24 cellular contexts compared by ENCODE assay signal in genomic region chr1:95679262-95679661, GRCh38.
"Had no signal": no experiment of that assay in that cellular context is flagged by ENCODE, and none has a peak within 500 bp of the region (broad histone marks: within the 10 kb centered on the region; RNA-seq: fewer than 3 reads in every experiment).

No MANE protein-coding gene starts in this region.

- ATAC-seq: activated CD8-positive, alpha-beta T cell treated with anti-CD3 and anti-CD28 coated beads, Interleukin-2, amount 10 ng/mL, durations not matched to agents 7 days and 5 days; activated naive CD8-positive, alpha-beta T cell treated with anti-CD3 and anti-CD28 coated beads, Interleukin-2, amount 50 U/mL, for 24 hours; body of pancreas; left lobe of liver; lower lobe of right lung; stimulated activated naive B cell treated with anti-CD40 and anti-IgM and Interleukin-4, amounts not matched to agents 10 μg/mL and 1 μg/mL and 100 μg/mL, for 72 hours had no signal

- DNase-seq: activated CD4-positive, alpha-beta T cell treated with anti-CD3 and anti-CD28 coated beads for 1 hour; activated CD4-positive, alpha-beta T cell treated with anti-CD3 and anti-CD28 coated beads, Interleukin-2, amount 50 U/mL, for 1 hour; activated CD8-positive, alpha-beta T cell treated with anti-CD3 and anti-CD28 coated beads, Interleukin-2, amount 10 ng/mL, durations not matched to agents 7 days and 5 days; activated gamma-delta T cell; activated naive CD4-positive, alpha-beta T cell treated with anti-CD3 and anti-CD28 coated beads, Interleukin-2, amount 50 U/mL, for 16 hours; activated naive CD8-positive, alpha-beta T cell treated with anti-CD3 and anti-CD28 coated beads, Interleukin-2, amount 50 U/mL, for 24 hours; anterior cingulate cortex; body of pancreas; caudate nucleus; effector CD4-positive, alpha-beta T cell; foreskin melanocyte; immature natural killer cell; lower lobe of right lung; naive B cell; nucleus accumbens; sigmoid colon; stimulated activated CD4-positive, alpha-beta T cell treated with anti-CD3 and anti-CD28 coated beads, Interleukin-15, amount 100 ng/mL, for 24 hours; stimulated activated naive B cell treated with anti-CD40 and anti-IgM and Interleukin-4, amounts not matched to agents 10 μg/mL and 1 μg/mL and 100 μg/mL, for 72 hours; transverse colon; uterus; WERI-Rb-1 had no signal

- H3K27me3 ChIP-seq: body of pancreas, sigmoid colon, transverse colon, uterus had no signal

- H3K4me3 ChIP-seq: body of pancreas, lower lobe of right lung, sigmoid colon, smooth muscle cell, transverse colon, uterus had no signal

- H3K36me3 ChIP-seq: lower lobe of right lung, sigmoid colon, transverse colon, uterus, WERI-Rb-1 had no signal

- FAIRE-seq: TTC549 had no signal
